Comparison of ENCODE assay signal across 19 cellular contexts in genomic region chr20:21114584-21114983, GRCh38. TPM values are rescaled to one million over a fixed set of nuclear protein-coding genes. Genes with fewer than 3 reads are reported as not detected.
DNase-seq lines count a peak whose midpoint lies in the region; ATAC-seq and TF ChIP-seq lines count a peak whose summit lies in the region.
"Had no signal": no experiment of that assay in that cellular context is flagged by ENCODE, and none has a peak within 500 bp of the region (broad histone marks: within the 10 kb centered on the region; RNA-seq: fewer than 3 reads in every experiment).

No MANE protein-coding gene starts in this region.

- peaks cover 1% of the 10 kb centered on the region for H3K27me3 Mint-ChIP-seq in GM23338 (ENCODE audit: insufficient read depth, low read depth, poor library complexity)
- H3K27me3 Mint-ChIP-seq in WTC11 (ENCODE audit: low read depth) = no peaks in the 10 kb centered on the region; the same call in 1 of the 2 replicates
- no peaks in the 10 kb centered on the region for H3K27me3 Mint-ChIP-seq in endodermal cell (ENCODE audit: insufficient read depth)

- DNase-seq in GM23338 (ENCODE audit: low spot score) (peak; percentile 44), WTC11 (ENCODE audit: low spot score) (no peak), endodermal cell (no peak), GM19240 (ENCODE audit: insufficient read length, low spot score) (no peak), HuH-7 (ENCODE audit: low spot score) (no peak), DMS114 treated with DMSO at 0.1 percent for 48 hours (lab: John Stamatoyannopoulos, UW; ENCODE audit: unreplicated experiment) (no peak)
- DNase-seq in activated CD4-positive, alpha-beta T cell treated with anti-CD3 and anti-CD28 coated beads, Interleukin-2, amount 50 U/mL, for 4 hours = no peak
- DNase-seq: Calu3; CD4-positive, alpha-beta T cell; COR-L47; DMS153; DND-41; GOT3; H7; HFFc6 had no signal

- H3K4me3 ChIP-seq in GM23338 (no peak overlapping the region), endodermal cell (ENCODE audit: low read length) (no peak overlapping the region)

- POLR2A ChIA-PET in WTC11 (lab: Charles Lee) = no interaction called here

- CTCF ChIA-PET in WTC11 (lab: Charles Lee) = interaction anchor here (0.6 to 3.7 kb wide), 12 partner anchors 8 to 391 kb away, joined by 3 to 17 read pairs (median 4); partner anchors contain the start of genes KIZ and LINC00237

- H3K4me1 Mint-ChIP-seq in GM23338 = peaks cover 8% of the 10 kb centered on the region; the same call in 2 of the 3 replicates
- peaks cover 16% of the 10 kb centered on the region for H3K4me1 Mint-ChIP-seq in WTC11
- peaks cover 2% of the 10 kb centered on the region for H3K4me1 Mint-ChIP-seq in endodermal cell
- H3K4me1 Mint-ChIP-seq: CD14-positive monocyte had no signal

- no peak overlapping the region for H3K4me3 Mint-ChIP-seq in GM23338
- no peak overlapping the region for H3K4me3 Mint-ChIP-seq in WTC11
- no peak overlapping the region for H3K4me3 Mint-ChIP-seq in endodermal cell
- H3K4me3 Mint-ChIP-seq: CD14-positive monocyte; CD4-positive, alpha-beta T cell; HFFc6 had no signal

- H3F3A ChIP-seq in GM23338 (replicated peaks; ENCODE audit: low read depth) = no peaks in the 10 kb centered on the region

- no peak overlapping the region for H3K9ac ChIP-seq in endodermal cell (ENCODE audit: extremely low read depth, low read length, poor library complexity, severe bottlenecking)

- no peak overlapping the region for H3K27ac ChIP-seq in GM23338 (ENCODE audit: low read depth)
- no peak overlapping the region for H3K27ac ChIP-seq in endodermal cell (ENCODE audit: low read depth, low read length)

- no peaks in the 10 kb centered on the region for H3K27me3 ChIP-seq in GM23338 (ENCODE audit: insufficient read depth)
- H3K27me3 ChIP-seq in endodermal cell (ENCODE audit: control insufficient read depth, insufficient read depth, low read length, poor library complexity, severe bottlenecking) = no peaks in the 10 kb centered on the region

- H4K20me1 ChIP-seq in GM23338 (replicated peaks; ENCODE audit: insufficient read depth) = no peaks in the 10 kb centered on the region

- H3K79me2 ChIP-seq in GM23338 (replicated peaks; ENCODE audit: insufficient read depth) = no peaks in the 10 kb centered on the region

- H2AFZ ChIP-seq in GM23338 = no peak overlapping the region; the same call in 1 of the 2 replicates

- ATAC-seq in GM23338 = no peak
- ATAC-seq in WTC11 = peak; percentile 61; the same call in 1 of the 2 replicates

- H3K9me3 Mint-ChIP-seq in GM23338 (no peaks in the 10 kb centered on the region), WTC11 (no peaks in the 10 kb centered on the region), endodermal cell (no peaks in the 10 kb centered on the region)
- H3K9me3 Mint-ChIP-seq: CD4-positive, alpha-beta T cell; HFFc6 had no signal

- no peak overlapping the region for H3K4me2 ChIP-seq in GM23338

- H3K4me1 ChIP-seq in GM23338 (ENCODE audit: insufficient read depth) (peaks cover 14% of the 10 kb centered on the region; the same call in 1 of the 2 replicates), endodermal cell (ENCODE audit: control insufficient read depth, insufficient read depth, low read length) (no peaks in the 10 kb centered on the region)

- no peaks in the 10 kb centered on the region for H3K9me3 ChIP-seq in endodermal cell (ENCODE audit: control insufficient read depth, low read length)

- TF ChIP-seq CTCF in GM23338 (conservative IDR thresholded peaks at IDR 0.05; ENCODE audit: low read depth in 2 of 2) (peak; percentile 53 to 62), WTC11 (IDR thresholded peaks at IDR 0.05) (no peak), endodermal cell (conservative IDR thresholded peaks at IDR 0.05) (peak; percentile 46)

- peaks cover 4% of the 10 kb centered on the region; the same call in 1 of the 2 replicates for H3K9me2 ChIP-seq in GM23338 (ENCODE audit: insufficient read depth)

- H3K27ac Mint-ChIP-seq in GM23338 (no peak overlapping the region), WTC11 (no peak overlapping the region; the same call in 1 of the 2 replicates), endodermal cell (no peak overlapping the region)
- H3K27ac Mint-ChIP-seq: CD14-positive monocyte; CD4-positive, alpha-beta T cell; HFFc6 had no signal

- no peaks in the 10 kb centered on the region for H3K36me3 ChIP-seq in GM23338 (ENCODE audit: insufficient read depth)
- H3K36me3 ChIP-seq in endodermal cell (ENCODE audit: control insufficient read depth, insufficient read depth, low read length) = no peaks in the 10 kb centered on the region

- H3K36me3 Mint-ChIP-seq in GM23338 (ENCODE audit: low read depth) (no peaks in the 10 kb centered on the region), WTC11 (no peaks in the 10 kb centered on the region), endodermal cell (ENCODE audit: low read depth) (no peaks in the 10 kb centered on the region)
- H3K36me3 Mint-ChIP-seq: CD14-positive monocyte had no signal

- 94 to 95% methylated on average over 15 of the region's 15 CpGs for WGBS in endodermal cell (ENCODE audit: insufficient coverage in 1 of 2, insufficient read length in 1 of 2), 2 experiments

TF ChIP-seq in GM23338, 12 proteins besides CTCF, POLR2A, EP300 and RAD21 (continues in another document):
- TF ChIP-seq ZNF331 (CRISPR knock-in tag; IDR thresholded peaks at IDR 0.05; ENCODE audit: low read depth) (no peak), NANOG (IDR thresholded peaks at IDR 0.05; ENCODE audit: borderline replicate concordance) (no peak), STAT1 (IDR thresholded peaks at IDR 0.05; ENCODE audit: unreplicated experiment) (no peak), POLR2AphosphoS5 (IDR thresholded peaks at IDR 0.05; ENCODE audit: low read depth) (no peak), ETS1 (IDR thresholded peaks at IDR 0.05) (no peak), CREB1 (CRISPR knock-in tag; IDR thresholded peaks at IDR 0.05; ENCODE audit: low read depth) (no peak), ZNF114 (CRISPR knock-in tag; IDR thresholded peaks at IDR 0.05) (no peak)

TF ChIP-seq in WTC11, 78 proteins besides CTCF, POLR2A, EP300 and RAD21 (continues in another document):
- no peak for TF ChIP-seq KAT7 (CRISPR knock-in tag; IDR thresholded peaks at IDR 0.05; ENCODE audit: borderline replicate concordance)
- no peak for TF ChIP-seq E2F4 (CRISPR knock-in tag; IDR thresholded peaks at IDR 0.05; ENCODE audit: borderline replicate concordance, low read depth)
- no peak for TF ChIP-seq HMGXB4 (CRISPR knock-in tag; IDR thresholded peaks at IDR 0.05)
- no peak for TF ChIP-seq FOXK1 (CRISPR knock-in tag; IDR thresholded peaks at IDR 0.05)
- TF ChIP-seq ZSCAN18 (CRISPR knock-in tag; IDR thresholded peaks at IDR 0.05) = no peak
- TF ChIP-seq GABPB1 (CRISPR knock-in tag; IDR thresholded peaks at IDR 0.05) = no peak

RNA-seq across cellular contexts. Expression of gene LINC00237, which starts 8.4 kb away (rescaled TPM):
- total RNA-seq in GM23338 (2014; rRNA removed; shearing (Covaris generic)) = 0.31 TPM in 1 of 2 replicates, not detected in the other
- 2.0 and 2.6 TPM in 2 replicates for polyA plus RNA-seq in GM23338 (2016; fragmentation: Nextera tagmentation; extraction: Ambion mirVana)
- total RNA-seq in WTC11 (2021) = 0.78 to 3.1 TPM (median 0.80 TPM) in 3 replicates
- total RNA-seq in endodermal cell = 1 to 10 TPM in 1 of 2 donors, not detected in 1; 2.0 TPM
- not detected for polyA plus RNA-seq in endodermal cell (2013, experiment 1 of 2)
- polyA plus RNA-seq in endodermal cell (2013, experiment 2 of 2) = not detected
- total RNA-seq: A172; A673; Calu3; CD4-positive, alpha-beta T cell; HFFc6 had no signal
- polyA plus RNA-seq: BJ had no signal

RNA-seq across cellular contexts. Expression of gene KIZ, which starts 11.3 kb away (rescaled TPM):
- total RNA-seq in GM23338 (2014; rRNA removed; shearing (Covaris generic)) = 63.6 and 87.7 TPM in 2 replicates
- polyA plus RNA-seq in GM23338 (2016; fragmentation: Nextera tagmentation; extraction: Ambion mirVana) = 52.5 and 58.3 TPM in 2 replicates
- 39.6 to 43.6 TPM (median 41.8 TPM) in 3 replicates for total RNA-seq in WTC11 (2021)
- total RNA-seq in endodermal cell = 10 to 100 TPM; 50.3 to 50.8 TPM
- polyA plus RNA-seq in endodermal cell (2013, experiment 1 of 2) = 13.4 TPM
- polyA plus RNA-seq in endodermal cell (2013, experiment 2 of 2) = 14.1 TPM
